In the genomic region with DNA sequence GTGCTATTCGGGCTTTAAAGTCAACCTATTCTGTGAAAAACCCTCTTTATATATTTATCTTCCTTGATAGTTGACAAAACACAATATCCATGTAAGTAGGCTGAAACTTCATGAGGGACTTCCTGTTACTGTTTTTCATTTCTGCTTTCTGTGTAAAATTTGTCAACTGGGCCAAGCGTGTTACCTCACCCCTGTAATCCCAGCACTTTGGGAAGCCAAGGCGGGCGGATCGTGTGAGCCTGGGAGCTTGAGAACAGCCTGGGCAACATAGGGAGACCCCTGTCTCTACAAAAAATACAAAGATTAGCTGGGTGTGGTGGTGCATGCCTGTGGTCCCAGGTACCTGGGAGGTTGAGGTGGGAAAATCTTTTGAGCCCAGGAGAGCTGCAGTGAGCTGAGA, we compare ENCODE assay signal across 1 cellular context.
TF ChIP-seq lines count a peak whose summit lies in the region.

No MANE protein-coding gene starts in this region.

TF ChIP-seq in HepG2, 621 proteins besides CTCF, POLR2A, EP300 and RAD21:
- TF ChIP-seq SNAPC2 (CRISPR knock-in tag; IDR thresholded peaks at IDR 0.05) = no peak
- TF ChIP-seq, protein P1, sequence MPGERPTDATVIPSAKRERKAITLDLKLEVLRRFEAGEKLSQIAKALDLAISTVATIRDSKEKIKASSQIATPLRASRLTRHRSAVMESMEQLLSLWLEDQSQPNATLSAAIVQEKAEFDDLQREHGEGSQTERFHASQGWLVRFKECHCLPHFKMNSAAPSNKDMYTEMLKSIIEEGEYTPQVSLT (CRISPR knock-in tag; IDR thresholded peaks at IDR 0.05; ENCODE audit: borderline replicate concordance, low read depth) = no peak
- no peak for TF ChIP-seq EED (CRISPR knock-in tag; IDR thresholded peaks at IDR 0.05)
- no peak for TF ChIP-seq ZNF839 (CRISPR knock-in tag; IDR thresholded peaks at IDR 0.05; ENCODE audit: borderline replicate concordance)
- TF ChIP-seq ZNF577 (CRISPR knock-in tag; IDR thresholded peaks at IDR 0.05; ENCODE audit: borderline replicate concordance, low read depth) = no peak
- no peak for TF ChIP-seq PCBP2 (optimal IDR thresholded peaks at IDR 0.05; ENCODE audit: low read depth, low read length, poor library complexity, severe bottlenecking)
- no peak for TF ChIP-seq RARG (CRISPR knock-in tag; IDR thresholded peaks at IDR 0.05; ENCODE audit: low read depth)
- TF ChIP-seq ZNF724P (CRISPR knock-in tag; IDR thresholded peaks at IDR 0.05; ENCODE audit: borderline replicate concordance) = no peak
- no peak for TF ChIP-seq ZNF550 (CRISPR knock-in tag; IDR thresholded peaks at IDR 0.05; ENCODE audit: borderline replicate concordance)
- TF ChIP-seq ZSCAN12 (CRISPR knock-in tag; IDR thresholded peaks at IDR 0.05) = no peak
- TF ChIP-seq ZFP90 (CRISPR knock-in tag; IDR thresholded peaks at IDR 0.05; ENCODE audit: borderline replicate concordance) = no peak
